ENCODE assay signal across 8 cellular contexts in genomic region chr19:46571495-46571894, GRCh38. TPM values are rescaled to one million over a fixed set of nuclear protein-coding genes. Genes with fewer than 3 reads are reported as not detected.
DNase-seq lines count a peak whose midpoint lies in the region; ATAC-seq and TF ChIP-seq lines count a peak whose summit lies in the region.
"Had no signal": no experiment of that assay in that cellular context is flagged by ENCODE, and none has a peak within 500 bp of the region (broad histone marks: within the 10 kb centered on the region; RNA-seq: fewer than 3 reads in every experiment).

No MANE protein-coding gene starts in this region.

- no peak overlapping the region for H3K4me3 Mint-ChIP-seq in activated CD8-positive, alpha-beta T cell treated with anti-CD3 and anti-CD28 coated beads, Interleukin-2, amount 10 ng/mL, durations not matched to agents 7 days and 5 days
- no peak overlapping the region for H3K4me3 Mint-ChIP-seq in effector memory CD8-positive, alpha-beta T cell

- H3K36me3 ChIP-seq in DND-41 (ENCODE audit: insufficient read depth, low read length) (no peaks in the 10 kb centered on the region), uterus (no peaks in the 10 kb centered on the region)

- POLR2A ChIA-PET in activated CD8-positive, alpha-beta T cell treated with anti-CD3 and anti-CD28 coated beads, Interleukin-2, amount 10 ng/mL, durations not matched to agents 7 days and 5 days (lab: Charles Lee) = interaction anchor here (0.6 to 1.8 kb wide), 2 partner anchors 29 to 74 kb away, joined by 3 to 5 read pairs; no protein-coding TSS in a partner anchor

- no peaks in the 10 kb centered on the region for H3K9me3 Mint-ChIP-seq in activated CD8-positive, alpha-beta T cell treated with anti-CD3 and anti-CD28 coated beads, Interleukin-2, amount 10 ng/mL, durations not matched to agents 7 days and 5 days (ENCODE audit: insufficient read depth)
- H3K9me3 Mint-ChIP-seq in effector memory CD8-positive, alpha-beta T cell = no peaks in the 10 kb centered on the region

- no peak for TF ChIP-seq POLR2A in uterus (IDR thresholded peaks at IDR 0.05)

- no peak overlapping the region for H2AFZ ChIP-seq in DND-41 (ENCODE audit: low read depth, low read length)

- CTCF ChIA-PET in activated CD8-positive, alpha-beta T cell treated with anti-CD3 and anti-CD28 coated beads, Interleukin-2, amount 10 ng/mL, durations not matched to agents 7 days and 5 days (lab: Charles Lee) = interaction anchor here (0.6 to 1.2 kb wide), 4 partner anchors 9 to 29 kb away, joined by 3 read pairs; no protein-coding TSS in a partner anchor

- no peak overlapping the region for H3K27ac Mint-ChIP-seq in activated CD8-positive, alpha-beta T cell treated with anti-CD3 and anti-CD28 coated beads, Interleukin-2, amount 10 ng/mL, durations not matched to agents 7 days and 5 days
- no peak overlapping the region for H3K27ac Mint-ChIP-seq in effector memory CD8-positive, alpha-beta T cell

- H3K9ac ChIP-seq in DND-41 (ENCODE audit: low read depth, low read length) = no peak overlapping the region

- H3K4me1 ChIP-seq in DND-41 (ENCODE audit: insufficient read depth, low read length) (0 out of 2 replicates have a peak, but pooled peaks cover 6% of the 10 kb centered on the region), uterus (no peaks in the 10 kb centered on the region)

- H3K27me3 Mint-ChIP-seq in activated CD8-positive, alpha-beta T cell treated with anti-CD3 and anti-CD28 coated beads, Interleukin-2, amount 10 ng/mL, durations not matched to agents 7 days and 5 days (ENCODE audit: low read depth) = peaks cover 8% of the 10 kb centered on the region
- H3K27me3 Mint-ChIP-seq in effector memory CD8-positive, alpha-beta T cell = peaks cover 7 to 25% of the 10 kb centered on the region in 2 donors

- no peaks in the 10 kb centered on the region for H4K20me1 ChIP-seq in DND-41 (ENCODE audit: insufficient read depth, low read length)

- H3K79me2 ChIP-seq in DND-41 (ENCODE audit: insufficient read depth, low read length) = no peaks in the 10 kb centered on the region

- DNase-seq in DND-41 = peak; percentile 37
- peak; percentile 72 for DNase-seq in HuH-7 (ENCODE audit: low spot score)
- DNase-seq in activated CD8-positive, alpha-beta T cell treated with anti-CD3 and anti-CD28 coated beads, Interleukin-2, amount 10 ng/mL, durations not matched to agents 7 days and 5 days = peak; percentile 38
- peak; percentile 14 to 19 for DNase-seq in lung microvascular endothelial cell (ENCODE audit: low read depth in 2 of 2)
- DNase-seq in effector memory CD8-positive, alpha-beta T cell = no peak
- no peak for DNase-seq in uterus
- DNase-seq: activated gamma-delta T cell had no signal

- no peaks in the 10 kb centered on the region for H3K36me3 Mint-ChIP-seq in activated CD8-positive, alpha-beta T cell treated with anti-CD3 and anti-CD28 coated beads, Interleukin-2, amount 10 ng/mL, durations not matched to agents 7 days and 5 days (ENCODE audit: low read depth)
- no peaks in the 10 kb centered on the region for H3K36me3 Mint-ChIP-seq in effector memory CD8-positive, alpha-beta T cell (ENCODE audit: insufficient read depth)

- H3K27me3 ChIP-seq in DND-41 (ENCODE audit: insufficient read depth, low read length, poor library complexity) (peaks cover 4% of the 10 kb centered on the region), uterus (no peaks in the 10 kb centered on the region)

- 0 out of 3 replicates have a peak, but pooled peaks have one; percentile 47 for ATAC-seq in DND-41 (ENCODE audit: insufficient read depth, low read depth)
- peak; percentile 57 for ATAC-seq in activated CD8-positive, alpha-beta T cell treated with anti-CD3 and anti-CD28 coated beads, Interleukin-2, amount 10 ng/mL, durations not matched to agents 7 days and 5 days
- no peak for ATAC-seq in effector memory CD8-positive, alpha-beta T cell (replicated peaks)
- no peak for ATAC-seq in GM18907 (IDR thresholded peaks at IDR 0.05; ENCODE audit: unreplicated experiment)

- TF ChIP-seq CTCF in DND-41 (IDR thresholded peaks at IDR 0.05; ENCODE audit: borderline replicate concordance, extremely low read depth, low read length, poor library complexity, severe bottlenecking) = peak; percentile 50
- no peak for TF ChIP-seq CTCF in uterus (IDR thresholded peaks at IDR 0.05)

- H3K4me2 ChIP-seq in DND-41 (ENCODE audit: insufficient read depth, low read length) = no peak overlapping the region

- H3K9me3 ChIP-seq in DND-41 (ENCODE audit: insufficient read depth, low read length, severe bottlenecking) (no peaks in the 10 kb centered on the region), uterus (no peaks in the 10 kb centered on the region)

- intact Hi-C loops in uterus (cut with DNase I; ENCODE audit: low total_unique reads) = no loop called here

- H3K27ac ChIP-seq in DND-41 (ENCODE audit: low read length) = no peak overlapping the region
- H3K27ac ChIP-seq in uterus = no peak overlapping the region

- peaks cover 12% of the 10 kb centered on the region for H3K4me1 Mint-ChIP-seq in activated CD8-positive, alpha-beta T cell treated with anti-CD3 and anti-CD28 coated beads, Interleukin-2, amount 10 ng/mL, durations not matched to agents 7 days and 5 days (ENCODE audit: low read depth)
- peaks cover 3 to 6% of the 10 kb centered on the region in 2 donors for H3K4me1 Mint-ChIP-seq in effector memory CD8-positive, alpha-beta T cell (ENCODE audit: low read depth in 2 of 2)

- H3K4me3 ChIP-seq in DND-41 (ENCODE audit: low read depth in 1 of 2, low read length in 2 of 2) = no peak overlapping the region
- no peak overlapping the region for H3K4me3 ChIP-seq in uterus

RNA-seq across cellular contexts. Expression of gene CALM3, which starts 29.6 kb away (rescaled TPM):
- 100 to 1,000 TPM; 646 to 682 TPM for total RNA-seq in activated CD8-positive, alpha-beta T cell treated with anti-CD3 and anti-CD28 coated beads, Interleukin-2, amount 10 ng/mL, durations not matched to agents 7 days and 5 days
- total RNA-seq in lung microvascular endothelial cell (84.9 and 117 TPM in 2 replicates), uterus (100 to 1,000 TPM in 3 of 4 donors, 10 to 100 TPM in 1; 83.8 to 225 (median 157) TPM)

RNA-seq across cellular contexts. Expression of gene PTGIR, which starts 53.4 kb away (rescaled TPM):
- total RNA-seq in activated CD8-positive, alpha-beta T cell treated with anti-CD3 and anti-CD28 coated beads, Interleukin-2, amount 10 ng/mL, durations not matched to agents 7 days and 5 days = 10 to 100 TPM in 1 of 2 experiments, 1 to 10 TPM in 1; 8.8 to 10.4 TPM
- total RNA-seq in lung microvascular endothelial cell (0.20 and 0.22 TPM in 2 replicates), uterus (1 to 10 TPM in 2 of 4 donors, under 1 TPM in 2; 0.51 to 6.1 (median 3.5) TPM)

Comparison
In these comparisons a context has a peak if more than half of its experiments do, and no peak if none do; other contexts are left out.
1. ATAC-seq: peak in DND-41 (single experiment) and activated CD8-positive, alpha-beta T cell treated with anti-CD3 and anti-CD28 coated beads, Interleukin-2, amount 10 ng/mL, durations not matched to agents 7 days and 5 days (single experiment); none in effector memory CD8-positive, alpha-beta T cell (single experiment) and GM18907 (single experiment).
2. DNase-seq: peak in DND-41 (single experiment), HuH-7 (single experiment), activated CD8-positive, alpha-beta T cell treated with anti-CD3 and anti-CD28 coated beads, Interleukin-2, amount 10 ng/mL, durations not matched to agents 7 days and 5 days (single experiment) and lung microvascular endothelial cell (2 of 2); none in effector memory CD8-positive, alpha-beta T cell (0 of 3) and uterus (0 of 2).